ENCODE assay signal across 1 cellular context in genomic region chr6:56538851-56539250, GRCh38.
TF ChIP-seq lines count a peak whose summit lies in the region.

No MANE protein-coding gene starts in this region.

TF ChIP-seq in GM23338, 12 proteins besides CTCF, POLR2A, EP300 and RAD21 (continued from another document):
- TF ChIP-seq ZNF462 (CRISPR knock-in tag; IDR thresholded peaks at IDR 0.05), result no peak
- TF ChIP-seq NANOG (IDR thresholded peaks at IDR 0.05; ENCODE audit: borderline replicate concordance), result no peak
- no peak for TF ChIP-seq REST (IDR thresholded peaks at IDR 0.05; ENCODE audit: unreplicated experiment)
- TF ChIP-seq ZNF331 (CRISPR knock-in tag; IDR thresholded peaks at IDR 0.05; ENCODE audit: low read depth), result no peak
